Comparison of ENCODE assay signal across 8 cellular contexts in the genomic region with DNA sequence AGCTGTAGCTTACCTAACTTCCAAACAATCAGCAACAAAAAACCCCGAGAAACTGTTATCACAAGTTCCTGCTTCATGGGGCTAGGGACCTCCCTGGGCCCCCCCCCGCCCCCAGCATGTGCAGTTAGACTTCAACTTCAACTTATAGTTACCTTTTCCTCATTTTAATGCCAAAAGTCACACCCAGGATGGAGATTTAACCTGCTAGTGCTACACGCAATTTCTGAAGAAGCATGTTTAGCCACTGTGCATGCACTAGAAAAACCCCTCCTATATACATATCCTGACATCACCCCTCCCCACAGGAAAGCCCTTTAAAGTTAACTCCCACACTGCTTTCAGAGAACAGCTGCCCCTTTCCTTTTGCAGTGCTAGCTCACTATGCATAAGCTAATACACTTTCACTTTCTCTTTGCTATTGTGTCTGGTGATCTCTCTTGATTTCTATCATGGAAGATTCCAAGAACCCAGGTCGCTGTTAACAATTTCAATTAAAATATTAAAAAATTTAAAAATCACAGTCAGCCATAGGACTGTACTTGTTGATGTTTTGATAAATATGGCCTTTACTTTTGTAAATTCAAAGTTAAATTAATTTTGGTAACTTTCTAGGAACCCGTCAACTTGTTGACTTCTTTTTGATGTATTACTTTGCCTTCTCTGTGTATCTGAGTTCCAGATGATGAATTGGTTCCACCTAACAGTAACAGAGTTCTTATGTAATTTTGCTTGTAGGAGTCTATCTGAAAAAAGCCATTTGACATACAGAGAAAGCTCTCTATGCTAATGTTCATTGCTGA.
DNase-seq lines count a peak whose midpoint lies in the region; ATAC-seq and TF ChIP-seq lines count a peak whose summit lies in the region.

No MANE protein-coding gene starts in this region.

- H3K27ac ChIP-seq in A673 (ENCODE audit: low read depth, low read length, poor library complexity, severe bottlenecking) (no peak overlapping the region), colonic mucosa (peak overlapping the region; percentile 78), neuronal stem cell (replicated peaks; ENCODE audit: low read length) (no peak overlapping the region), foreskin keratinocyte (no peak overlapping the region)

- WGBS in neuronal stem cell (ENCODE audit: extremely low coverage in 2 of 2, insufficient read length in 2 of 2, insufficient replicate concordance in 1 of 2), 2 donors = no CpG with 5 or more reads among the region's 5 CpGs

- no peak overlapping the region for H2AFZ ChIP-seq in neuronal stem cell (ENCODE audit: low read length)

- ATAC-seq in HG03280 (IDR thresholded peaks at IDR 0.05; ENCODE audit: unreplicated experiment) (peak; percentile 76), foreskin keratinocyte (no peak)
- peak; percentile 94 to 97 for ATAC-seq in naive thymus-derived CD8-positive, alpha-beta T cell

- H3K36me3 Mint-ChIP-seq in T-helper 1 cell treated with Interleukin-12 subunit alpha and Interleukin-12 subunit beta and Interleukin-4 antibody, amounts not matched to agents 30 μg/mL and 1 μg/mL, for 36 hours (ENCODE audit: low read depth) = peaks cover 51% of the 10 kb centered on the region
- H3K36me3 Mint-ChIP-seq in naive thymus-derived CD8-positive, alpha-beta T cell = peaks cover 7 to 56% (median 18%) of the 10 kb centered on the region in 3 donors

- H3K27me3 ChIP-seq in A673 (replicated peaks; ENCODE audit: insufficient read depth, low read depth, low read length, poor library complexity) (no peaks in the 10 kb centered on the region), colonic mucosa (no peaks in the 10 kb centered on the region), neuronal stem cell (ENCODE audit: control insufficient read depth in 3 of 3, insufficient read depth in 3 of 3, low read depth in 1 of 3, low read length in 3 of 3) (no peaks in the 10 kb centered on the region), foreskin keratinocyte (no peaks in the 10 kb centered on the region)

- no peak overlapping the region for H3K4me3 ChIP-seq in A673 (ENCODE audit: low read depth, low read length, poor library complexity, severe bottlenecking)
- H3K4me3 ChIP-seq in colonic mucosa = peak overlapping the region; percentile 12
- no peak overlapping the region for H3K4me3 ChIP-seq in neuronal stem cell (ENCODE audit: low read length in 2 of 2)

- H3K36me3 ChIP-seq in A673 (ENCODE audit: insufficient read depth, low read length, poor library complexity, severe bottlenecking) (peaks cover 35% of the 10 kb centered on the region), colonic mucosa (peaks cover 5% of the 10 kb centered on the region), neuronal stem cell (replicated peaks in 1 of 2; ENCODE audit: control insufficient read depth in 2 of 2, insufficient read depth in 2 of 2, low read length in 2 of 2) (peaks cover 29 to 93% of the 10 kb centered on the region in 2 donors)

- H3K14ac ChIP-seq in neuronal stem cell (ENCODE audit: low read length) = no peak overlapping the region

- POLR2A ChIA-PET in A673 (lab: Charles Lee; ENCODE audit: low non-redundant PET) = no interaction called here
- POLR2A ChIA-PET in naive thymus-derived CD8-positive, alpha-beta T cell (lab: Charles Lee) = interaction anchor here (0.5 to 3.3 kb wide), 12 partner anchors 9 to 496 kb away, joined by 3 to 31 read pairs (median 4); partner anchors contain the start of genes ACAD9 and RPN1

- H2BK12ac ChIP-seq in neuronal stem cell (ENCODE audit: low read length) = no peak overlapping the region

- H3K9me3 ChIP-seq in A673 (ENCODE audit: low read depth, low read length, poor library complexity, severe bottlenecking) (no peaks in the 10 kb centered on the region), colonic mucosa (no peaks in the 10 kb centered on the region), neuronal stem cell (replicated peaks in 1 of 2; ENCODE audit: control insufficient read depth in 2 of 2, insufficient read depth in 1 of 2, low read depth in 1 of 2, low read length in 2 of 2) (no peaks in the 10 kb centered on the region)

- CTCF ChIA-PET in A673 (lab: Charles Lee) = interaction anchor here (0.6 to 0.9 kb wide), 2 partner anchors 95 to 124 kb away, joined by 3 to 5 read pairs; no protein-coding TSS in a partner anchor

- H2BK15ac ChIP-seq in neuronal stem cell (ENCODE audit: low read length) = no peak overlapping the region

- H3K4me3 Mint-ChIP-seq in T-helper 1 cell treated with Interleukin-12 subunit alpha and Interleukin-12 subunit beta and Interleukin-4 antibody, amounts not matched to agents 30 μg/mL and 1 μg/mL, for 36 hours = peak overlapping the region; percentile 80
- H3K4me3 Mint-ChIP-seq in naive thymus-derived CD8-positive, alpha-beta T cell = peak overlapping the region; percentile 73 to 90 (median 84)

- H3K9ac ChIP-seq in colonic mucosa (ENCODE audit: low read depth in 2 of 2, low read length in 2 of 2) (peak overlapping the region in 1 of 2 donors; percentile 61), neuronal stem cell (ENCODE audit: low read depth, low read length, poor library complexity) (no peak overlapping the region)

- DNase-seq in A673 (ENCODE audit: low spot score) (peak; percentile 67), GM19240 (ENCODE audit: insufficient read length, low spot score) (peak; percentile 69), colonic mucosa (no peak), neuronal stem cell (ENCODE audit: low spot score) (no peak), foreskin keratinocyte (no peak)
- DNase-seq in naive thymus-derived CD8-positive, alpha-beta T cell = peak; percentile 33 to 86 (median 68)

- no peak overlapping the region for H3K18ac ChIP-seq in neuronal stem cell (ENCODE audit: low read length)

- H2BK5ac ChIP-seq in neuronal stem cell (ENCODE audit: low read length) = no peak overlapping the region

- H3K4me1 ChIP-seq in A673 (ENCODE audit: insufficient read depth, low read length, poor library complexity, severe bottlenecking) (no peaks in the 10 kb centered on the region), colonic mucosa (peaks cover 11% of the 10 kb centered on the region), neuronal stem cell (ENCODE audit: control insufficient read depth in 2 of 2, insufficient read depth in 1 of 2, low read depth in 1 of 2, low read length in 2 of 2) (peaks cover 0 to 5% of the 10 kb centered on the region in 2 donors), foreskin keratinocyte (peaks cover 24% of the 10 kb centered on the region)

- H2BK120ac ChIP-seq in neuronal stem cell (ENCODE audit: low read depth, low read length) = no peak overlapping the region

- no peaks in the 10 kb centered on the region for H3K27me3 Mint-ChIP-seq in T-helper 1 cell treated with Interleukin-12 subunit alpha and Interleukin-12 subunit beta and Interleukin-4 antibody, amounts not matched to agents 30 μg/mL and 1 μg/mL, for 36 hours (ENCODE audit: low read depth)
- no peaks in the 10 kb centered on the region for H3K27me3 Mint-ChIP-seq in naive thymus-derived CD8-positive, alpha-beta T cell

- no TSS peak for BruUV-seq in A673 (replicated peaks; lab: Mats Ljungman, UMichigan)

- no peak overlapping the region for H2AK5ac ChIP-seq in neuronal stem cell (ENCODE audit: low read depth, low read length)

- TF ChIP-seq CTCF in A673 (conservative IDR thresholded peaks at IDR 0.05; ENCODE audit: low read depth, low read length) = no peak
- no peak for TF ChIP-seq CTCF in colonic mucosa (IDR thresholded peaks at IDR 0.05)
- no peak for TF ChIP-seq CTCF in foreskin keratinocyte (conservative IDR thresholded peaks at IDR 0.05)

- H4K91ac ChIP-seq in neuronal stem cell (ENCODE audit: low read depth, low read length, poor library complexity) = no peak overlapping the region

- no peaks in the 10 kb centered on the region for H3K9me3 Mint-ChIP-seq in T-helper 1 cell treated with Interleukin-12 subunit alpha and Interleukin-12 subunit beta and Interleukin-4 antibody, amounts not matched to agents 30 μg/mL and 1 μg/mL, for 36 hours
- no peaks in the 10 kb centered on the region for H3K9me3 Mint-ChIP-seq in naive thymus-derived CD8-positive, alpha-beta T cell

- H3K4me2 ChIP-seq in neuronal stem cell (ENCODE audit: insufficient read depth, low read length, poor library complexity, severe bottlenecking) = no peak overlapping the region

- no peak overlapping the region for H3K4ac ChIP-seq in neuronal stem cell (ENCODE audit: low read length)

- H3K4me1 Mint-ChIP-seq in T-helper 1 cell treated with Interleukin-12 subunit alpha and Interleukin-12 subunit beta and Interleukin-4 antibody, amounts not matched to agents 30 μg/mL and 1 μg/mL, for 36 hours (ENCODE audit: low read depth) = peaks cover 77% of the 10 kb centered on the region
- peaks cover 36 to 77% (median 71%) of the 10 kb centered on the region in 4 donors for H3K4me1 Mint-ChIP-seq in naive thymus-derived CD8-positive, alpha-beta T cell

- intact Hi-C loops in A673 (cut with micrococcal nuclease; ENCODE audit: unreplicated experiment) (no loop called here), colonic mucosa (cut with DNase I) (no loop called here)

- H3K27ac Mint-ChIP-seq in T-helper 1 cell treated with Interleukin-12 subunit alpha and Interleukin-12 subunit beta and Interleukin-4 antibody, amounts not matched to agents 30 μg/mL and 1 μg/mL, for 36 hours = peak overlapping the region; percentile 98
- H3K27ac Mint-ChIP-seq in naive thymus-derived CD8-positive, alpha-beta T cell = peak overlapping the region; percentile 90 to 98 (median 96)

- no peaks in the 10 kb centered on the region for H3K79me1 ChIP-seq in neuronal stem cell (ENCODE audit: low read depth, low read length)

- H4K8ac ChIP-seq in neuronal stem cell (ENCODE audit: low read depth, low read length) = no peak overlapping the region

- H3K23ac ChIP-seq in neuronal stem cell (ENCODE audit: low read depth, low read length, poor library complexity) = no peak overlapping the region

Comparison
In these comparisons a context has a peak if more than half of its experiments do, and no peak if none do; other contexts are left out.
1. DNase-seq: peak in A673 (single experiment), GM19240 (single experiment) and naive thymus-derived CD8-positive, alpha-beta T cell (10 of 10); none in colonic mucosa (single experiment), neuronal stem cell (single experiment) and foreskin keratinocyte (0 of 2).